In genomic region chr10:51000164-51000563, GRCh38 we compare ENCODE assay signal across 18 cellular contexts.
DNase-seq lines count a peak whose midpoint lies in the region; ATAC-seq and TF ChIP-seq lines count a peak whose summit lies in the region.
"Had no signal": no experiment of that assay in that cellular context is flagged by ENCODE, and none has a peak within 500 bp of the region (broad histone marks: within the 10 kb centered on the region; RNA-seq: fewer than 3 reads in every experiment).

No MANE protein-coding gene starts in this region.

- peaks cover 2% of the 10 kb centered on the region for H3K4me1 ChIP-seq in mesenchymal stem cell (ENCODE audit: control insufficient read depth, insufficient read depth, low read depth, low read length)
- H3K4me1 ChIP-seq: Peyer's patch had no signal

- H3K36me3 ChIP-seq in mesenchymal stem cell (ENCODE audit: control insufficient read depth in 1 of 2, insufficient read depth in 2 of 2, low read depth in 1 of 2, low read length in 2 of 2), result no peaks in the 10 kb centered on the region
- H3K36me3 ChIP-seq: Peyer's patch had no signal

- no peak overlapping the region for H3K4ac ChIP-seq in mesenchymal stem cell (ENCODE audit: low read depth in 1 of 2, low read length in 2 of 2)

- H3K27ac ChIP-seq in mesenchymal stem cell (ENCODE audit: low read length, poor library complexity, severe bottlenecking), result no peak overlapping the region
- H3K27ac ChIP-seq: Peyer's patch had no signal

- no peaks in the 10 kb centered on the region for H3K27me3 Mint-ChIP-seq in chondrocyte (ENCODE audit: low read depth)
- H3K27me3 Mint-ChIP-seq in activated CD4-positive, alpha-beta T cell treated with anti-CD3 and anti-CD28 coated beads for 36 hours, result peaks cover 16% of the 10 kb centered on the region
- H3K27me3 Mint-ChIP-seq: IgD-negative memory B cell had no signal

- intact Hi-C loops in activated CD4-positive, alpha-beta T cell treated with anti-CD3 and anti-CD28 coated beads for 36 hours (cut with DNase I, micrococcal nuclease), result loop anchor here in 1 of 2 experiments (10.0 kb wide), 1 partner anchor 955 kb away; no protein-coding TSS in a partner anchor

- H3K4me3 Mint-ChIP-seq in chondrocyte (ENCODE audit: unreplicated experiment), result no peak overlapping the region
- no peak overlapping the region for H3K4me3 Mint-ChIP-seq in activated CD4-positive, alpha-beta T cell treated with anti-CD3 and anti-CD28 coated beads for 36 hours
- H3K4me3 Mint-ChIP-seq: activated CD4-positive, alpha-beta memory T cell treated with anti-CD3 and anti-CD28 coated beads for 36 hours; activated naive CD8-positive, alpha-beta T cell treated with anti-CD3 and anti-CD28 coated beads, Interleukin-2, amount 50 U/mL, for 24 hours; activated T-helper 1 cell treated with anti-CD3 and anti-CD28 coated beads, Interleukin-12 subunit alpha, Interleukin-12 subunit beta, Interleukin-2, Interleukin-4 antibody, amounts not matched to agents 30 ng/mL and 10 ng/mL and 1 ng/mL, durations not matched to agents 14 hours and 24 hours and 36 hours; IgD-negative memory B cell; memory B cell; neural crest cell had no signal

- H3K36me3 Mint-ChIP-seq in chondrocyte (ENCODE audit: low read depth), result no peaks in the 10 kb centered on the region
- H3K36me3 Mint-ChIP-seq in activated CD4-positive, alpha-beta T cell treated with anti-CD3 and anti-CD28 coated beads for 36 hours (ENCODE audit: low read depth), result no peaks in the 10 kb centered on the region
- H3K36me3 Mint-ChIP-seq: activated CD4-positive, alpha-beta memory T cell treated with anti-CD3 and anti-CD28 coated beads for 36 hours; IgD-negative memory B cell; memory B cell had no signal

- DNase-seq in AG09309 (ENCODE audit: low read depth) (peak; percentile 92), HS-5 (ENCODE audit: low read depth) (peak; percentile 82), chondrocyte (ENCODE audit: low spot score) (no peak), mesenchymal stem cell (peak; percentile 95), NCI-H2029 treated with DMSO at 0.1 percent for 48 hours (lab: John Stamatoyannopoulos, UW) (no peak), NCI-H446 (lab: John Stamatoyannopoulos, UW) (no peak)
- DNase-seq in activated CD4-positive, alpha-beta T cell treated with anti-CD3 and anti-CD28 coated beads for 36 hours, result no peak
- no peak for DNase-seq in activated CD4-positive, alpha-beta T cell treated with anti-CD3 and anti-CD28 coated beads for 1 hour
- DNase-seq: activated CD4-positive, alpha-beta memory T cell treated with anti-CD3 and anti-CD28 coated beads for 36 hours; activated naive CD8-positive, alpha-beta T cell treated with anti-CD3 and anti-CD28 coated beads, Interleukin-2, amount 50 U/mL, for 24 hours; glutamatergic neuron; NCI-H1048; Peyer's patch; stimulated activated CD4-positive, alpha-beta T cell treated with anti-CD3 and anti-CD28 coated beads, Interleukin-1b, Interleukin-23, amount 100 ng/mL, for 48 hours had no signal

- peak overlapping the region; percentile 87 for H3K27ac Mint-ChIP-seq in chondrocyte (ENCODE audit: unreplicated experiment)
- no peak overlapping the region for H3K27ac Mint-ChIP-seq in activated CD4-positive, alpha-beta T cell treated with anti-CD3 and anti-CD28 coated beads for 36 hours
- H3K27ac Mint-ChIP-seq: activated CD4-positive, alpha-beta memory T cell treated with anti-CD3 and anti-CD28 coated beads for 36 hours; activated naive CD8-positive, alpha-beta T cell treated with anti-CD3 and anti-CD28 coated beads, Interleukin-2, amount 50 U/mL, for 24 hours; activated T-helper 1 cell treated with anti-CD3 and anti-CD28 coated beads, Interleukin-12 subunit alpha, Interleukin-12 subunit beta, Interleukin-2, Interleukin-4 antibody, amounts not matched to agents 30 ng/mL and 10 ng/mL and 1 ng/mL, durations not matched to agents 14 hours and 24 hours and 36 hours; IgD-negative memory B cell; memory B cell had no signal

- no peak overlapping the region for H2AK5ac ChIP-seq in mesenchymal stem cell (ENCODE audit: low read length, severe bottlenecking)

- no peak overlapping the region for H2AFZ ChIP-seq in mesenchymal stem cell (ENCODE audit: low read depth, low read length)

- no peaks in the 10 kb centered on the region for H3K9me3 Mint-ChIP-seq in chondrocyte (ENCODE audit: low read depth)
- H3K9me3 Mint-ChIP-seq in activated CD4-positive, alpha-beta T cell treated with anti-CD3 and anti-CD28 coated beads for 36 hours (ENCODE audit: low read depth), result no peaks in the 10 kb centered on the region
- H3K9me3 Mint-ChIP-seq: activated CD4-positive, alpha-beta memory T cell treated with anti-CD3 and anti-CD28 coated beads for 36 hours; activated naive CD8-positive, alpha-beta T cell treated with anti-CD3 and anti-CD28 coated beads, Interleukin-2, amount 50 U/mL, for 24 hours; activated T-helper 1 cell treated with anti-CD3 and anti-CD28 coated beads, Interleukin-12 subunit alpha, Interleukin-12 subunit beta, Interleukin-2, Interleukin-4 antibody, amounts not matched to agents 30 ng/mL and 10 ng/mL and 1 ng/mL, durations not matched to agents 14 hours and 24 hours and 36 hours; IgD-negative memory B cell; memory B cell; neural crest cell had no signal

- H3K4me1 Mint-ChIP-seq in chondrocyte (ENCODE audit: low read depth), result peaks cover 61% of the 10 kb centered on the region
- H3K4me1 Mint-ChIP-seq in activated CD4-positive, alpha-beta T cell treated with anti-CD3 and anti-CD28 coated beads for 36 hours, result no peaks in the 10 kb centered on the region
- H3K4me1 Mint-ChIP-seq: activated naive CD8-positive, alpha-beta T cell treated with anti-CD3 and anti-CD28 coated beads, Interleukin-2, amount 50 U/mL, for 24 hours; IgD-negative memory B cell; memory B cell had no signal

- no peak overlapping the region for H4K8ac ChIP-seq in mesenchymal stem cell (ENCODE audit: low read length)

- H3K4me2 ChIP-seq in mesenchymal stem cell (ENCODE audit: low read length, poor library complexity, severe bottlenecking), result no peak overlapping the region

- H3K23ac ChIP-seq in mesenchymal stem cell (ENCODE audit: low read length in 2 of 2), result no peak overlapping the region

- H4K91ac ChIP-seq in mesenchymal stem cell (ENCODE audit: low read length), result no peak overlapping the region

- POLR2A ChIA-PET in activated CD4-positive, alpha-beta T cell treated with anti-CD3 and anti-CD28 coated beads for 36 hours (lab: Charles Lee), result no interaction called here

- H3K9ac ChIP-seq in mesenchymal stem cell (ENCODE audit: low read length), result peak overlapping the region; percentile 84

- H3K9me3 ChIP-seq in mesenchymal stem cell (ENCODE audit: control insufficient read depth, low read length), result no peaks in the 10 kb centered on the region
- H3K9me3 ChIP-seq: Peyer's patch had no signal

- H3K79me1 ChIP-seq in mesenchymal stem cell (replicated peaks; ENCODE audit: low read length, poor library complexity, severe bottlenecking), result no peaks in the 10 kb centered on the region

- 0% methylated on average over 2 of the region's 3 CpGs for WGBS in mesenchymal stem cell

- H3K14ac ChIP-seq in mesenchymal stem cell (ENCODE audit: low read length in 2 of 2), result no peak overlapping the region

- no peaks in the 10 kb centered on the region for H3K27me3 ChIP-seq in mesenchymal stem cell (ENCODE audit: control insufficient read depth in 1 of 2, insufficient read depth in 1 of 2, low read length in 2 of 2)
- H3K27me3 ChIP-seq: Peyer's patch had no signal

- H2BK120ac ChIP-seq in mesenchymal stem cell (ENCODE audit: low read depth, low read length), result no peak overlapping the region

- no peak overlapping the region for H3K18ac ChIP-seq in mesenchymal stem cell (ENCODE audit: low read depth in 1 of 2, low read length in 2 of 2)

- H2BK15ac ChIP-seq in mesenchymal stem cell (ENCODE audit: low read depth, poor library complexity, severe bottlenecking), result no peak overlapping the region

- TF ChIP-seq CTCF in AG09309 (IDR thresholded peaks at IDR 0.05; ENCODE audit: control insufficient read depth, insufficient read depth, low read depth, low read length, missing control alignments), result no peak
- TF ChIP-seq CTCF in chondrocyte (IDR thresholded peaks at IDR 0.05), result no peak

- CTCF ChIA-PET in activated CD4-positive, alpha-beta T cell treated with anti-CD3 and anti-CD28 coated beads for 36 hours (lab: Charles Lee), result no interaction called here

- H2BK12ac ChIP-seq in mesenchymal stem cell (ENCODE audit: low read length in 2 of 2), result no peak overlapping the region

- no peak for ATAC-seq in activated CD4-positive, alpha-beta T cell treated with anti-CD3 and anti-CD28 coated beads for 36 hours
- ATAC-seq: activated naive CD8-positive, alpha-beta T cell treated with anti-CD3 and anti-CD28 coated beads, Interleukin-2, amount 50 U/mL, for 24 hours had no signal

- no peak overlapping the region for H3K4me3 ChIP-seq in AG09309 (ENCODE audit: control insufficient read depth, low read depth, low read length)
- peak overlapping the region in 1 of 2 experiments; percentile 36 for H3K4me3 ChIP-seq in mesenchymal stem cell (ENCODE audit: insufficient read depth in 1 of 2, low read depth in 1 of 2, low read length in 2 of 2)
- H3K4me3 ChIP-seq: Peyer's patch had no signal

- H2BK5ac ChIP-seq in mesenchymal stem cell (ENCODE audit: low read depth, low read length, poor library complexity, severe bottlenecking), result no peak overlapping the region

Comparison
In these comparisons a context has a peak if more than half of its experiments do, and no peak if none do; other contexts are left out.
1. DNase-seq: peak in AG09309 (single experiment), HS-5 (single experiment) and mesenchymal stem cell (single experiment); none in chondrocyte (single experiment), NCI-H2029 treated with DMSO at 0.1 percent for 48 hours (single experiment), NCI-H446 (0 of 2), activated CD4-positive, alpha-beta T cell treated with anti-CD3 and anti-CD28 coated beads for 36 hours (single experiment) and activated CD4-positive, alpha-beta T cell treated with anti-CD3 and anti-CD28 coated beads for 1 hour (single experiment).